Comparison of ENCODE assay signal across 8 cellular contexts in the genomic region with DNA sequence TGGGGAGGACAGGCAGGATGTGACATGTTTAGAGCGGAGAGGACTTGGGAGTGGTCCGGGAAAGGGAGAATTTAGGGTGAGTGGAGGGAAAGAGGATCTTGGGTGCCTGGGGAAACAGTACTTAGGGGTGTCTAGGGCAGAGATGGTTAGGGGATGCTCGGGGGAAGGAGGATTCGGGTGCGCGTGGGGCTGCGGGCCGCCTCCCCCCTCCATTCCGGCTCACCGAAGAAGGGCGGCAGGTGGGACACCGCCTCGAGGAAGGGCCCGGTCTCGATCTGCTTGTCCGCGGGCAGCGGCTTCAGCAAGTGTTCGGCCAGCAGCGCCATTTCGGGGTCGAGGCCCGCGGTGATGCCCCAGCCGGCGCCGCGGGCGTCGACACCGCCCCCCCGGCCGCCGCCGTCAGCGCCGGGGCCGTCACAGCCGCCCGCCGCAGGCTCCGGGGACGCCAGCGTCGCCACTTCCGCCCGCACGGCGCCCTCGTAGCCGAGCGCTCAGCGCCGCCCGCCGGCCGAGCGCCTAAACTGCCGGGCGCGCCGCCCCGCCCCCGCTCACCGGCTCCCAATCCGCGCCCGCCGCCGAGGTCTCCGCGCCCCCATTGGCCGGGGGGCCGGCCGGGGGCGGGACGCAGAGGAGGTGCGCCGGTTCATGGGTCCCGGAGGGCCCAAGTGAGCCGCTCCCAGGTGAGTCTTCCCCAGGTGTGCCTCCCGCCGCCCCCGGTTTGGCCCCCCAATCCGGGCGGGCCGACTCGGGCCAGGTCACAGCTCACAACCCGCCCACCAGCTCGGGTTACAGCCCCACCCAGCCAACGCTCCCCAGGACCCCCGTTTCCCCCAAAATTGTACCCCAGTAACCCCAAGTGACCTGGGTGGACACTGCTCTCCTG. TPM values are rescaled to one million over a fixed set of nuclear protein-coding genes. Genes with fewer than 3 reads are reported as not detected.
DNase-seq lines count a peak whose midpoint lies in the region; ATAC-seq and TF ChIP-seq lines count a peak whose summit lies in the region.

GLTP (minus strand) TSS at position 493 of the 883 bp plus-strand sequence; CDS start at position 326, 167 bp downstream.

- peak within 1 kb of the TSS; percentile 74 to 86 for H3K9ac ChIP-seq in liver (ENCODE audit: low read depth in 1 of 2, low read length in 2 of 2)

- H3K4me1 ChIP-seq in liver (ENCODE audit: control insufficient read depth in 4 of 4, insufficient read depth in 4 of 4, low read length in 3 of 4): peaks cover 6 to 19% (median 15%) of the 10 kb centered on the region in 4 donors

- H3K36me3 ChIP-seq in liver (ENCODE audit: control insufficient read depth in 4 of 4, insufficient read depth in 3 of 4, low read depth in 1 of 4, low read length in 3 of 4): no peaks in the 10 kb centered on the region

- DNase-seq in Ammon's horn (ENCODE audit: low spot score) (peak; percentile 86), NCI-H526 (lab: John Stamatoyannopoulos, UW) (peak; percentile 38 to 95), dermis blood vessel endothelial cell (peak; percentile 87)
- peak; percentile 69 to 77 for DNase-seq in activated CD4-positive, alpha-beta T cell treated with anti-CD3 and anti-CD28 coated beads, Interleukin-2, amount 50 U/mL, for 24 hours (ENCODE audit: low read depth in 1 of 2, low spot score in 1 of 2)
- DNase-seq in stimulated activated CD4-positive, alpha-beta T cell treated with anti-CD3 and anti-CD28 coated beads, Interleukin-4, amount 100 ng/mL, for 24 hours: peak; percentile 87

- no peaks in the 10 kb centered on the region for H3K9me3 ChIP-seq in liver (ENCODE audit: control insufficient read depth in 4 of 4, low read length in 3 of 4)

- WGBS in liver: under 1% methylated on average over 92 of the region's 92 CpGs

- no peaks in the 10 kb centered on the region for H3K27me3 ChIP-seq in liver (ENCODE audit: control insufficient read depth in 4 of 4, insufficient read depth in 4 of 4, low read length in 3 of 4)

- peak; percentile 11 to 54 for TF ChIP-seq RAD21 in liver (IDR thresholded peaks at IDR 0.05)

- peak; percentile 69 for ATAC-seq in HG03378 (IDR thresholded peaks at IDR 0.05; ENCODE audit: unreplicated experiment)

- TF ChIP-seq CTCF in liver (IDR thresholded peaks at IDR 0.05; ENCODE audit: low read depth, low read length, missing input control): peak; percentile 85

- H3K4me3 ChIP-seq in liver (ENCODE audit: low read depth in 1 of 3, low read length in 3 of 3): peak within 1 kb of the TSS; percentile 74 to 97 (median 84)

- H3K27ac ChIP-seq in liver (ENCODE audit: low read depth in 1 of 2, low read length in 2 of 2): peak within 1 kb of the TSS; percentile 58 to 70

- TF ChIP-seq POLR2A in GM19099 (IDR thresholded peaks at IDR 0.05; ENCODE audit: extremely low read depth, insufficient read length, low read depth): peak; percentile 66

TF ChIP-seq in liver, 16 proteins besides CTCF, POLR2A, EP300 and RAD21:
- TF ChIP-seq YY1 (IDR thresholded peaks at IDR 0.05) (no peak), ATF3 (IDR thresholded peaks at IDR 0.05) (no peak), GABPA (IDR thresholded peaks at IDR 0.05 in 1 of 2, conservative IDR thresholded peaks at IDR 0.05 in 1 of 2) (no peak), RXRA (IDR thresholded peaks at IDR 0.05) (no peak), HNF4A (conservative IDR thresholded peaks at IDR 0.05) (no peak), NR2F2 (IDR thresholded peaks at IDR 0.05) (no peak), JUND (IDR thresholded peaks at IDR 0.05) (no peak), FOXA1 (IDR thresholded peaks at IDR 0.05) (no peak), EGR1 (IDR thresholded peaks at IDR 0.05; ENCODE audit: low read depth in 2 of 2) (no peak)

RNA-seq across cellular contexts. Expression of gene GLTP, which starts in this region (rescaled TPM):
- total RNA-seq in dermis blood vessel endothelial cell (60.4 and 79.8 TPM in 2 replicates), liver (1 to 10 TPM; 8.5 TPM)
- 10 to 100 TPM in 1 of 2 donors, 1 to 10 TPM in 1; 9.0 to 12.8 TPM for polyA plus RNA-seq in liver

Comparison
In these comparisons a context has a peak if more than half of its experiments do, and no peak if none do; other contexts are left out.
1. Peak in every context shown above with its lines: DNase-seq, ATAC-seq, H3K4me3 ChIP-seq and H3K27ac ChIP-seq.